ENCODE assay signal across 9 cellular contexts in genomic region chr4:140308366-140309123, GRCh38.
A peak's percentile ranks its signal among the peaks of the same experiment; 100 is the strongest.
DNase-seq lines count a peak whose midpoint lies in the region; ATAC-seq lines count a peak whose summit lies in the region.
"Had no signal": no experiment of that assay in that cellular context is flagged by ENCODE, and none has a peak within 500 bp of the region (broad histone marks: within the 10 kb centered on the region; RNA-seq: fewer than 3 reads in every experiment).

No MANE protein-coding gene starts in this region.

- ATAC-seq in Right ventricle myocardium inferior: peak; percentile 91
- ATAC-seq: activated T-helper 17 cell treated with anti-CD3 and anti-CD28 coated beads, Interleukin-2, amount 50 U/mL, for 72 hours had no signal

- intact Hi-C loops in Right ventricle myocardium inferior (cut with DNase I): loop anchor here (2.0 kb wide), 1 partner anchor 158 kb away; no protein-coding TSS in a partner anchor

- DNase-seq in H4 (ENCODE audit: low spot score) (peak; percentile 77), T1000 (lab: John Stamatoyannopoulos, UW) (peak; percentile 38), Right ventricle myocardium inferior (ENCODE audit: missing footprints) (peak; percentile 83), smooth muscle cell of the brain vasculature (ENCODE audit: low read depth, low spot score) (peak; percentile 66), NCI-H1092 (lab: John Stamatoyannopoulos, UW) (no peak), NCI-H69 (lab: John Stamatoyannopoulos, UW) (no peak), SKM-1 treated with dmso at 0.1 percent for 144 hours (lab: John Stamatoyannopoulos, UW; ENCODE audit: unreplicated experiment) (no peak), NCI-H2107 (lab: John Stamatoyannopoulos, UW) (no peak)

Comparison
In these comparisons a context has a peak if more than half of its experiments do, and no peak if none do; other contexts are left out.
1. DNase-seq: peak in H4 (single experiment), T1000 (single experiment), Right ventricle myocardium inferior (single experiment) and smooth muscle cell of the brain vasculature (single experiment); none in NCI-H1092 (single experiment), NCI-H69 (single experiment), SKM-1 treated with dmso at 0.1 percent for 144 hours (single experiment) and NCI-H2107 (single experiment).